8 cellular contexts compared by ENCODE assay signal in genomic region chr2:224038049-224038829, GRCh38. TPM values are rescaled to one million over a fixed set of nuclear protein-coding genes. Genes with fewer than 3 reads are reported as not detected.
DNase-seq lines count a peak whose midpoint lies in the region; ATAC-seq and TF ChIP-seq lines count a peak whose summit lies in the region.

No MANE protein-coding gene starts in this region.

- peaks cover 6% of the 10 kb centered on the region; the same call in 1 of the 2 replicates for H3K4me1 ChIP-seq in Panc1 (ENCODE audit: control insufficient read depth, insufficient read depth, low read length)
- H3K4me1 ChIP-seq in iPS DF 6.9 (ENCODE audit: control insufficient read depth, insufficient read depth, low read length) = peaks cover 4% of the 10 kb centered on the region
- peaks cover 0 to 20% (median 16%) of the 10 kb centered on the region in 4 donors for H3K4me1 ChIP-seq in sigmoid colon

- peak overlapping the region; percentile 96 for H3K4me3 Mint-ChIP-seq in activated naive CD8-positive, alpha-beta T cell treated with anti-CD3 and anti-CD28 coated beads, Interleukin-2, amount 50 U/mL, for 24 hours

- peaks cover 36% of the 10 kb centered on the region for H3K4me1 Mint-ChIP-seq in activated naive CD8-positive, alpha-beta T cell treated with anti-CD3 and anti-CD28 coated beads, Interleukin-2, amount 50 U/mL, for 24 hours

- H3K4me3 ChIP-seq in AG04450 (ENCODE audit: low read depth, low read length) (peak overlapping the region; percentile 68), Panc1 (ENCODE audit: low read depth in 2 of 2, low read length in 2 of 2) (peak overlapping the region; percentile 53 to 64), iPS DF 6.9 (ENCODE audit: low read length) (peak overlapping the region; percentile 73; the same call in 1 of the 2 replicates), sigmoid colon (peak overlapping the region; percentile 16 to 59 (median 54))

- in situ Hi-C loops in Panc1 (cut with HindIII; ENCODE audit: low pct_unique_long_range_greater_than_20kb, low sequenced_read_pairs) = no loop called here

- DNase-seq in AG04450 (ENCODE audit: low read depth, low spot score) = no peak
- DNase-seq in Panc1 (ENCODE audit: low read depth, low spot score) = no peak
- peak; percentile 62 for DNase-seq in activated naive CD8-positive, alpha-beta T cell treated with anti-CD3 and anti-CD28 coated beads, Interleukin-2, amount 50 U/mL, for 24 hours
- DNase-seq in iPS DF 6.9 (ENCODE audit: low read depth, low spot score) = no peak
- DNase-seq in sigmoid colon = no peak
- DNase-seq in NCI-H128 (lab: John Stamatoyannopoulos, UW; ENCODE audit: unreplicated experiment) = no peak

- H3K36me3 ChIP-seq in Panc1 (ENCODE audit: control insufficient read depth, insufficient read depth, low read length) (peaks cover 3% of the 10 kb centered on the region; the same call in 1 of the 2 replicates), iPS DF 6.9 (ENCODE audit: control insufficient read depth, insufficient read depth, low read length) (no peaks in the 10 kb centered on the region), sigmoid colon (no peaks in the 10 kb centered on the region)

- peaks cover 48% of the 10 kb centered on the region for H3K27me3 Mint-ChIP-seq in activated naive CD8-positive, alpha-beta T cell treated with anti-CD3 and anti-CD28 coated beads, Interleukin-2, amount 50 U/mL, for 24 hours

- no CpG with 5 or more reads among the region's 36 CpGs for WGBS in iPS DF 6.9 (ENCODE audit: insufficient coverage, insufficient read length)
- WGBS in sigmoid colon, 2 donors = 1 to 2% methylated on average over 36 of the region's 36 CpGs

- peak; percentile 57 for ATAC-seq in GM18867 (IDR thresholded peaks at IDR 0.05; ENCODE audit: unreplicated experiment)
- peak; percentile 39 for ATAC-seq in HG03108 (IDR thresholded peaks at IDR 0.05; ENCODE audit: unreplicated experiment)
- ATAC-seq in Panc1 = peak; percentile 75
- peak; percentile 67 for ATAC-seq in activated naive CD8-positive, alpha-beta T cell treated with anti-CD3 and anti-CD28 coated beads, Interleukin-2, amount 50 U/mL, for 24 hours

- TF ChIP-seq POLR2A in sigmoid colon (IDR thresholded peaks at IDR 0.05) = no peak

- no TSS peak for BruUV-seq in Panc1 (replicated peaks; lab: Mats Ljungman, UMichigan)

- peak overlapping the region; percentile 68 for H3K27ac Mint-ChIP-seq in activated naive CD8-positive, alpha-beta T cell treated with anti-CD3 and anti-CD28 coated beads, Interleukin-2, amount 50 U/mL, for 24 hours

- H3K9me3 Mint-ChIP-seq in activated naive CD8-positive, alpha-beta T cell treated with anti-CD3 and anti-CD28 coated beads, Interleukin-2, amount 50 U/mL, for 24 hours = no peaks in the 10 kb centered on the region

- intact Hi-C loops in Panc1 (cut with micrococcal nuclease; ENCODE audit: unreplicated experiment) (no loop called here), sigmoid colon (cut with DNase I) (no loop called here)

- TF ChIP-seq CTCF in AG04450 (IDR thresholded peaks at IDR 0.05; ENCODE audit: low read depth, low read length) = no peak
- no peak for TF ChIP-seq CTCF in Panc1 (IDR thresholded peaks at IDR 0.05)
- TF ChIP-seq CTCF in sigmoid colon (IDR thresholded peaks at IDR 0.05) = no peak

- no peak overlapping the region for H3K27ac ChIP-seq in AG04450 (ENCODE audit: low read depth, low read length)
- H3K27ac ChIP-seq in Panc1 (ENCODE audit: low read length) = no peak overlapping the region
- H3K27ac ChIP-seq in iPS DF 6.9 (ENCODE audit: low read length) = no peak overlapping the region
- peak overlapping the region; percentile 31 to 42 (median 41) for H3K27ac ChIP-seq in sigmoid colon

- H3K27me3 ChIP-seq in AG04450 (ENCODE audit: control insufficient read depth, insufficient read depth, low read length) (peaks cover 6% of the 10 kb centered on the region), Panc1 (ENCODE audit: control insufficient read depth, insufficient read depth, low read length) (peaks cover 41% of the 10 kb centered on the region), iPS DF 6.9 (ENCODE audit: control insufficient read depth, insufficient read depth, low read length) (no peaks in the 10 kb centered on the region; the same call in 1 of the 2 replicates), sigmoid colon (peaks cover 4 to 65% (median 28%) of the 10 kb centered on the region in 3 donors)

- CTCF ChIA-PET in AG04450 (lab: Charles Lee) (no interaction called here), Panc1 (lab: Charles Lee) (no interaction called here)

- POLR2A ChIA-PET in AG04450 (lab: Yijun Ruan, JAX) (no interaction called here), Panc1 (lab: Charles Lee) (no interaction called here)

- no peaks in the 10 kb centered on the region for H3K36me3 Mint-ChIP-seq in activated naive CD8-positive, alpha-beta T cell treated with anti-CD3 and anti-CD28 coated beads, Interleukin-2, amount 50 U/mL, for 24 hours (ENCODE audit: low read depth)

- TF ChIP-seq EP300 in sigmoid colon (IDR thresholded peaks at IDR 0.05) = no peak

- H3K9me3 ChIP-seq in AG04450 (ENCODE audit: control insufficient read depth, insufficient read depth, low read length) (no peaks in the 10 kb centered on the region), Panc1 (ENCODE audit: control insufficient read depth, insufficient read depth, low read depth, low read length) (no peaks in the 10 kb centered on the region), iPS DF 6.9 (ENCODE audit: control insufficient read depth, insufficient read depth, low read length) (no peaks in the 10 kb centered on the region), sigmoid colon (no peaks in the 10 kb centered on the region)

RNA-seq across cellular contexts. Expression of gene SERPINE2, which starts 0.8 kb away (rescaled TPM):
- polyA plus RNA-seq in AG04450 (2011; rRNA removed) (24.0 and 32.0 TPM in 2 replicates), sigmoid colon (10 to 100 TPM in 1 of 3 donors, 1 to 10 TPM in 2; 3.6 to 15.0 (median 7.2) TPM)
- polyA minus RNA-seq in AG04450 (2011; rRNA and poly(A)+ RNA removed) = 14.1 and 18.4 TPM in 2 replicates
- total RNA-seq in Panc1 (2021; ENCODE audit: unreplicated experiment) (3.1 TPM), sigmoid colon (10 to 100 TPM in 2 of 4 donors, 1 to 10 TPM in 2; 6.9 to 31.9 (median 9.6) TPM)
- polyA plus RNA-seq in Panc1 (2012; ENCODE audit: insufficient read length) = 0.64 TPM

Comparison
In these comparisons a context has a peak if more than half of its experiments do, and no peak if none do; other contexts are left out.
1. H3K27ac ChIP-seq: peak in sigmoid colon (4 of 4); none in AG04450 (single experiment), Panc1 (single experiment) and iPS DF 6.9 (single experiment).
2. Peak in every context shown above with its lines, with median percentiles within 50 percentile points of each other: H3K4me3 ChIP-seq and ATAC-seq.